8 cellular contexts compared by ENCODE assay signal in genomic region chr20:41078329-41078728, GRCh38. TPM values are rescaled to one million over a fixed set of nuclear protein-coding genes. Genes with fewer than 3 reads are reported as not detected.
DNase-seq lines count a peak whose midpoint lies in the region; ATAC-seq and TF ChIP-seq lines count a peak whose summit lies in the region.

No MANE protein-coding gene starts in this region.

- H3K27me3 Mint-ChIP-seq in activated naive CD4-positive, alpha-beta T cell treated with anti-CD3 and anti-CD28 coated beads, Interleukin-2, amount 10 ng/mL, durations not matched to agents 7 days and 5 days: no peaks in the 10 kb centered on the region
- H3K27me3 Mint-ChIP-seq in osteocyte (ENCODE audit: unreplicated experiment): no peaks in the 10 kb centered on the region

- no peak overlapping the region for H3K4me3 ChIP-seq in esophagus squamous epithelium

- H3K9me3 Mint-ChIP-seq in activated naive CD4-positive, alpha-beta T cell treated with anti-CD3 and anti-CD28 coated beads, Interleukin-2, amount 10 ng/mL, durations not matched to agents 7 days and 5 days: no peaks in the 10 kb centered on the region
- H3K9me3 Mint-ChIP-seq in osteocyte (ENCODE audit: unreplicated experiment): no peaks in the 10 kb centered on the region

- intact Hi-C loops in esophagus squamous epithelium (cut with DNase I): no loop called here

- no peak for TF ChIP-seq POLR2A in esophagus squamous epithelium (IDR thresholded peaks at IDR 0.05)

- H3K27ac Mint-ChIP-seq in activated naive CD4-positive, alpha-beta T cell treated with anti-CD3 and anti-CD28 coated beads, Interleukin-2, amount 10 ng/mL, durations not matched to agents 7 days and 5 days: peak overlapping the region; percentile 77
- H3K27ac Mint-ChIP-seq in osteocyte (ENCODE audit: unreplicated experiment): peak overlapping the region; percentile 72

- peaks cover 49% of the 10 kb centered on the region for H3K36me3 Mint-ChIP-seq in activated naive CD4-positive, alpha-beta T cell treated with anti-CD3 and anti-CD28 coated beads, Interleukin-2, amount 10 ng/mL, durations not matched to agents 7 days and 5 days
- H3K36me3 Mint-ChIP-seq in osteocyte (ENCODE audit: unreplicated experiment): peaks cover 41% of the 10 kb centered on the region

- peaks cover 55% of the 10 kb centered on the region for H3K4me1 Mint-ChIP-seq in activated naive CD4-positive, alpha-beta T cell treated with anti-CD3 and anti-CD28 coated beads, Interleukin-2, amount 10 ng/mL, durations not matched to agents 7 days and 5 days
- peaks cover 59% of the 10 kb centered on the region for H3K4me1 Mint-ChIP-seq in osteocyte (ENCODE audit: unreplicated experiment)

- H3K9me3 ChIP-seq in esophagus squamous epithelium: no peaks in the 10 kb centered on the region

- H3K4me1 ChIP-seq in esophagus squamous epithelium: peaks cover 0 to 43% (median 3%) of the 10 kb centered on the region in 3 donors

- H3K36me3 ChIP-seq in esophagus squamous epithelium: peaks cover 0 to 76% (median 9%) of the 10 kb centered on the region in 3 donors

- no peak overlapping the region for H3K4me3 Mint-ChIP-seq in activated naive CD4-positive, alpha-beta T cell treated with anti-CD3 and anti-CD28 coated beads, Interleukin-2, amount 10 ng/mL, durations not matched to agents 7 days and 5 days
- H3K4me3 Mint-ChIP-seq in osteocyte (ENCODE audit: unreplicated experiment): peak overlapping the region; percentile 33

- no peaks in the 10 kb centered on the region for H3K27me3 ChIP-seq in esophagus squamous epithelium

- H3K27ac ChIP-seq in esophagus squamous epithelium: peak overlapping the region in 1 of 4 donors; percentile 14

- TF ChIP-seq CTCF in esophagus squamous epithelium (IDR thresholded peaks at IDR 0.05): peak in 5 of 6 experiments; percentile 29 to 51 (median 37)
- peak; percentile 73 for TF ChIP-seq CTCF in osteocyte (IDR thresholded peaks at IDR 0.05)

- CTCF ChIA-PET in activated naive CD4-positive, alpha-beta T cell treated with anti-CD3 and anti-CD28 coated beads, Interleukin-2, amount 10 ng/mL, durations not matched to agents 7 days and 5 days (lab: Charles Lee): interaction anchor here (1.1 to 8.7 kb wide), 4 partner anchors 10 to 90 kb away, joined by 3 to 53 read pairs (median 10); no protein-coding TSS in a partner anchor

- DNase-seq in activated naive CD4-positive, alpha-beta T cell treated with anti-CD3 and anti-CD28 coated beads, Interleukin-2, amount 10 ng/mL, durations not matched to agents 7 days and 5 days: no peak
- no peak for DNase-seq in activated naive CD4-positive, alpha-beta T cell treated with Interleukin-2 at 50 U/mL for 16 hours
- DNase-seq in RPMI8226: peak; percentile 72
- DNase-seq in esophagus squamous epithelium (lab: John Stamatoyannopoulos, UW): no peak
- DNase-seq in osteocyte (ENCODE audit: extremely low spot score, unreplicated experiment): no peak
- DNase-seq in anterior cingulate cortex (lab: John Stamatoyannopoulos, UW): no peak
- DNase-seq in GF-D8 (lab: John Stamatoyannopoulos, UW): no peak

- ATAC-seq in GM18498 (IDR thresholded peaks at IDR 0.05; ENCODE audit: unreplicated experiment): no peak

RNA-seq across cellular contexts. Expression of gene TOP1, which starts 49.7 kb away (rescaled TPM):
- total RNA-seq in esophagus squamous epithelium (10 to 100 TPM; 23.1 to 49.9 (median 31.6) TPM), osteocyte (50.2 and 51.1 TPM in 2 replicates)

RNA-seq across cellular contexts. Expression of gene PLCG1, which starts 59.0 kb away (rescaled TPM):
- total RNA-seq in esophagus squamous epithelium: 10 to 100 TPM; 30.4 to 84.7 (median 47.8) TPM
- total RNA-seq in osteocyte: 173 and 179 TPM in 2 replicates
